8 cellular contexts compared by ENCODE assay signal in the genomic region with DNA sequence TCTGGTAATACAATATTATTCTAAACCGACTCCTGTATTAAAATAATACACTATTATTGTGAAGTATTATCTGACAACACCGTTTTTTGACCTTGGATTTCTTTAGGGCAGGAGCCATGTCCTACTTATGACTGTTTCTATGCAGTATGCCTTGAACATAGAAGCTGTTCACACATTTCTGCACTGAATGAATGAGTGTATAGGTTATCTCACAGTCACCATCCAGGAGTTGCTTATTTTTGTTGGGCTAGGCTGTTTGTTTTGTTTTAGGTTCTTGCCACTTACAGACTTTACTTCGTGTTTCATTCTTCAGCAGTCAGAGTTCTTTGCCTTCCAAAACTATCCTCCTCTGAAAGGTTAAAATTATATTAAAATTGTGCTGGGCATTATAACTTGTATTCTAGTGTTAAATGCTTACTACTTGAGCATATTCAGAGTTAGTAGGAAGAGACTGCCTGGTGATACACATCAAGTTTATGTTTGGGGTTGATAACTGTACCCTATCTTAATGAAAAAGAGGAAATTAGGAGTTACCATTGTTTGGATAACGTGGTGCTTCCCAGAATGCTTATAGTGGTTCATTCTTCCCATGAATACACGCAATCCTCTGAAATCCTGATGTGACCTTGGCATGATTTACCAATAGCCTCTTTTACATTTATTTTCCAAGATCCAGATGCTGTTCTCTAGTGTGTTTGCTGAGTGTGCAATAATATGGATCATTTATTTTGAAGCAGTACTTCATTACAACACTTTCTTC. TPM values are rescaled to one million over a fixed set of nuclear protein-coding genes. Genes with fewer than 3 reads are reported as not detected.
DNase-seq lines count a peak whose midpoint lies in the region; ATAC-seq, FAIRE-seq and TF ChIP-seq lines count a peak whose summit lies in the region.

No MANE protein-coding gene starts in this region.

- DNase-seq in BE2C = no peak
- DNase-seq in GM12878 (ENCODE audit: low read depth, low spot score) = no peak
- no peak for DNase-seq in memory B cell (ENCODE audit: low spot score in 2 of 2)
- no peak for DNase-seq in NCI-H2171 (lab: John Stamatoyannopoulos, UW)
- DNase-seq in foreskin melanocyte = no peak
- DNase-seq in stimulated activated CD4-positive, alpha-beta T cell treated with anti-CD3 and anti-CD28 coated beads, Interleukin-2, amount 100 ng/mL, for 24 hours = no peak

- POLR2A ChIA-PET in GM12878 (lab: Charles Lee) = interaction anchor here (0.6 to 5.0 kb wide), 7 partner anchors 12 to 110 kb away, joined by 3 to 64 read pairs (median 4); no protein-coding TSS in a partner anchor

- CTCF ChIA-PET in GM12878 (lab: Yijun Ruan, JAX) = interaction anchor here (0.8 to 5.0 kb wide), 11 partner anchors 9 to 121 kb away, joined by 3 to 36 read pairs (median 4); no protein-coding TSS in a partner anchor

- intact Hi-C loops in GM12878 (cut with micrococcal nuclease; ENCODE audit: unreplicated experiment) = no loop called here

- H4K20me1 ChIP-seq in GM12878 (ENCODE audit: control insufficient read depth, insufficient read depth) = no peaks in the 10 kb centered on the region

- TF ChIP-seq CTCF in BE2C (IDR thresholded peaks at IDR 0.05; ENCODE audit: low read depth, low read length) (no peak), GM12878 (IDR thresholded peaks at IDR 0.05 in 2 of 3, conservative IDR thresholded peaks at IDR 0.05 in 1 of 3; ENCODE audit: control insufficient read depth in 2 of 3, extremely low read depth in 1 of 3, insufficient read depth in 1 of 3, low read depth in 3 of 3, low read length in 3 of 3) (no peak)

- H3K27me3 Mint-ChIP-seq in memory B cell = no peaks in the 10 kb centered on the region

- peaks cover 4% of the 10 kb centered on the region for H3K36me3 Mint-ChIP-seq in memory B cell

- BruUV-seq in GM12878 (replicated peaks; lab: Mats Ljungman, UMichigan) = no TSS peak

- peak overlapping the region; percentile 84 for H3K4me2 ChIP-seq in GM12878 (ENCODE audit: control insufficient read depth, insufficient read depth)

- 38% methylated on average over 5 of the region's 5 CpGs for WGBS in GM12878 (ENCODE audit: insufficient coverage, insufficient replicate concordance, low lambda C conversion rate, missing lambda C conversion rate)

- H3K9ac ChIP-seq in HUES48 (ENCODE audit: low read depth, low read length) (no peak overlapping the region), GM12878 (ENCODE audit: control insufficient read depth, insufficient read depth, low read length) (peak overlapping the region; percentile 86)

- H3K4me1 Mint-ChIP-seq in memory B cell = peaks cover 38% of the 10 kb centered on the region

- no peak for FAIRE-seq in GM12878 (lab: Jason Lieb, UNC)

- TF ChIP-seq POLR2A in GM12878 (IDR thresholded peaks at IDR 0.05; ENCODE audit: low read depth, low read length) = no peak

- H3K4me1 ChIP-seq in BE2C (peaks cover 3% of the 10 kb centered on the region; the same call in 1 of the 2 replicates), HUES48 (ENCODE audit: control insufficient read depth, insufficient read depth, low read length) (peaks cover 41% of the 10 kb centered on the region), GM12878 (ENCODE audit: control insufficient read depth, insufficient read depth, low read length) (peaks cover 11% of the 10 kb centered on the region)

- H3K27ac ChIP-seq in HUES48 (ENCODE audit: low read depth, low read length) (no peak overlapping the region), GM12878 (ENCODE audit: control insufficient read depth, insufficient read depth) (peak overlapping the region; percentile 89)

- SMC1A ChIA-PET in GM12878 (lab: Charles Lee; ENCODE audit: uncharacterized antibody, unreplicated experiment) = interaction anchor here (0.6 to 6.9 kb wide), 16 partner anchors 7 to 125 kb away, joined by 3 to 82 read pairs (median 4); no protein-coding TSS in a partner anchor

- H3K36me3 ChIP-seq in BE2C = no peaks in the 10 kb centered on the region; the same call in none of the 2 replicates
- H3K36me3 ChIP-seq in HUES48 (ENCODE audit: control insufficient read depth, insufficient read depth, low read length) = no peaks in the 10 kb centered on the region
- peaks cover 0 to 2% of the 10 kb centered on the region in 2 experiments; a peak in 1 of 4 replicates for H3K36me3 ChIP-seq in GM12878 (ENCODE audit: control insufficient read depth in 2 of 2, insufficient read depth in 2 of 2, low read length in 1 of 2)

- peak overlapping the region; percentile 98 for H3K27ac Mint-ChIP-seq in memory B cell

- peaks cover 72% of the 10 kb centered on the region for H3K79me2 ChIP-seq in GM12878 (ENCODE audit: control insufficient read depth, insufficient read depth, low read length)

- H3K9me3 ChIP-seq in BE2C (no peaks in the 10 kb centered on the region), HUES48 (ENCODE audit: control insufficient read depth, insufficient read depth, low read length) (no peaks in the 10 kb centered on the region), GM12878 (replicated peaks; ENCODE audit: control insufficient read depth, insufficient read depth, low read length) (no peaks in the 10 kb centered on the region; the same call in 2 of the 3 replicates)

- ATAC-seq in GM12878 = peak; percentile 7; the same call in 1 of the 3 replicates
- no peak for ATAC-seq in memory B cell (ENCODE audit: low read depth)
- no peak for ATAC-seq in HG03135 (IDR thresholded peaks at IDR 0.05; ENCODE audit: unreplicated experiment)

- H3K27me3 ChIP-seq in BE2C (no peaks in the 10 kb centered on the region), HUES48 (ENCODE audit: control insufficient read depth, insufficient read depth, low read length) (no peaks in the 10 kb centered on the region), GM12878 (replicated peaks in 1 of 2; ENCODE audit: control insufficient read depth in 2 of 2, insufficient read depth in 2 of 2, low read length in 1 of 2) (no peaks in the 10 kb centered on the region)

- peak overlapping the region; percentile 34 for H3K4me3 Mint-ChIP-seq in memory B cell

- in situ Hi-C loops in GM12878 (cut with MboI) = no loop called here

- H3K9me3 Mint-ChIP-seq in memory B cell = no peaks in the 10 kb centered on the region

- no peak for TF ChIP-seq EP300 in GM12878 (IDR thresholded peaks at IDR 0.05; ENCODE audit: borderline replicate concordance in 1 of 2, control insufficient read depth in 1 of 2, low read depth in 2 of 2, low read length in 2 of 2)

- H3K4me3 ChIP-seq in BE2C (ENCODE audit: low read depth, low read length) (peak overlapping the region; percentile 75), HUES48 (ENCODE audit: low read depth, low read length) (peak overlapping the region; percentile 90), GM12878 (peak overlapping the region; percentile 88)

- no peak overlapping the region for H2AFZ ChIP-seq in GM12878 (ENCODE audit: control insufficient read depth, low read depth, low read length)

- no peak for TF ChIP-seq RAD21 in GM12878 (IDR thresholded peaks at IDR 0.05; ENCODE audit: insufficient read depth, low read depth, low read length)

- RAD21 ChIA-PET in GM12878 (lab: Charles Lee; ENCODE audit: unreplicated experiment) = interaction anchor here (0.7 to 6.4 kb wide), 10 partner anchors 10 to 121 kb away, joined by 3 to 75 read pairs (median 6); no protein-coding TSS in a partner anchor

TF ChIP-seq in GM12878, 131 proteins besides CTCF, POLR2A, EP300 and RAD21:
- TF ChIP-seq ZNF24 (IDR thresholded peaks at IDR 0.05) (0 out of 2 replicates have a peak, but pooled peaks have one; percentile 25), CEBPB (IDR thresholded peaks at IDR 0.05; ENCODE audit: borderline replicate concordance in 1 of 2, low read depth in 2 of 2, low read length in 2 of 2) (no peak)

RNA-seq across cellular contexts. Expression of gene RALA, which starts 1.7 kb away (rescaled TPM):
- polyA plus RNA-seq in BE2C (2012; ENCODE audit: insufficient read depth, insufficient read length, low read depth) = 92.5 TPM
- total RNA-seq in GM12878 (2013; cell fraction: nucleolus; rRNA removed) = 14.2 and 15.5 TPM in 2 replicates
- total RNA-seq in GM12878 (2014; rRNA removed) (7.5 and 8.7 TPM in 2 replicates), GM12878 (2014; rRNA removed; fragmentation: Illumina TruSeq; extraction: Trizol) (23.5 and 26.3 TPM in 2 replicates), GM12878 (2021) (22.7 and 27.8 TPM in 2 replicates)
- 11.7 TPM for polyA plus RNA-seq in GM12878 (2011; ENCODE audit: low read depth)
- polyA plus RNA-seq in GM12878 (2011; rRNA removed) (34.6 and 40.7 TPM in 2 replicates), GM12878 (2014; fragmentation: Illumina TruSeq; extraction: Trizol) (29.9 and 38.2 TPM in 2 replicates), GM12878 (2014; fragmentation: Nextera tagmentation; extraction: Ambion mirVana) (10 to 100 TPM in 1 of 2 experiments, 1 to 10 TPM in 1; 8.1 to 13.3 TPM), GM12878 (2014; rRNA removed) (17.8 and 20.6 TPM in 2 replicates), GM12878 (2016; fragmentation: Nextera tagmentation; extraction: Ambion mirVana) (10 to 100 TPM; 48.8 to 53.3 TPM)
- polyA plus RNA-seq in GM12878 (2011; cell fraction: cytosol; rRNA removed) = 11.8 and 12.1 TPM in 2 replicates
- polyA plus RNA-seq in GM12878 (2011; cell fraction: nucleus; rRNA removed) = 9.0 and 11.2 TPM in 2 replicates
- polyA plus RNA-seq in GM12878 (2012) = 19.9 and 20.0 TPM in 2 replicates
- polyA minus RNA-seq in GM12878 (2011; rRNA and poly(A)+ RNA removed) = 19.5 and 38.1 TPM in 2 replicates
- 13.4 and 14.6 TPM in 2 replicates for polyA minus RNA-seq in GM12878 (2011; cell fraction: cytosol; rRNA and poly(A)+ RNA removed)
- polyA minus RNA-seq in GM12878 (2011; cell fraction: nucleus; rRNA and poly(A)+ RNA removed) = 13.9 and 33.6 TPM in 2 replicates

RNA-seq across cellular contexts. Expression of gene YAE1, which starts 58.9 kb away (rescaled TPM):
- 52.8 TPM for polyA plus RNA-seq in BE2C (2012; ENCODE audit: insufficient read depth, insufficient read length, low read depth)
- 83.8 and 93.1 TPM in 2 replicates for total RNA-seq in GM12878 (2013; cell fraction: nucleolus; rRNA removed)
- total RNA-seq in GM12878 (2014; rRNA removed) (17.5 and 22.5 TPM in 2 replicates), GM12878 (2014; rRNA removed; fragmentation: Illumina TruSeq; extraction: Trizol) (22.0 and 22.5 TPM in 2 replicates), GM12878 (2021) (12.3 and 13.5 TPM in 2 replicates)
- polyA plus RNA-seq in GM12878 (2011; ENCODE audit: low read depth) = 4.1 TPM
- polyA plus RNA-seq in GM12878 (2011; rRNA removed) (28.5 and 42.1 TPM in 2 replicates), GM12878 (2014; fragmentation: Illumina TruSeq; extraction: Trizol) (18.2 and 19.7 TPM in 2 replicates), GM12878 (2014; fragmentation: Nextera tagmentation; extraction: Ambion mirVana) (10 to 100 TPM; 33.5 to 35.8 TPM), GM12878 (2014; rRNA removed) (18.2 and 21.0 TPM in 2 replicates), GM12878 (2016; fragmentation: Nextera tagmentation; extraction: Ambion mirVana) (10 to 100 TPM; 23.9 to 25.4 TPM)
- 5.7 and 7.6 TPM in 2 replicates for polyA plus RNA-seq in GM12878 (2011; cell fraction: cytosol; rRNA removed)
- 12.9 and 14.5 TPM in 2 replicates for polyA plus RNA-seq in GM12878 (2011; cell fraction: nucleus; rRNA removed)
- 9.1 and 11.7 TPM in 2 replicates for polyA plus RNA-seq in GM12878 (2012)
- polyA minus RNA-seq in GM12878 (2011; rRNA and poly(A)+ RNA removed) = 8.6 and 18.0 TPM in 2 replicates
- polyA minus RNA-seq in GM12878 (2011; cell fraction: cytosol; rRNA and poly(A)+ RNA removed) = 3.2 and 11.3 TPM in 2 replicates
- 18.0 and 29.3 TPM in 2 replicates for polyA minus RNA-seq in GM12878 (2011; cell fraction: nucleus; rRNA and poly(A)+ RNA removed)
